Comparison of ENCODE assay signal across 8 cellular contexts in the genomic region with DNA sequence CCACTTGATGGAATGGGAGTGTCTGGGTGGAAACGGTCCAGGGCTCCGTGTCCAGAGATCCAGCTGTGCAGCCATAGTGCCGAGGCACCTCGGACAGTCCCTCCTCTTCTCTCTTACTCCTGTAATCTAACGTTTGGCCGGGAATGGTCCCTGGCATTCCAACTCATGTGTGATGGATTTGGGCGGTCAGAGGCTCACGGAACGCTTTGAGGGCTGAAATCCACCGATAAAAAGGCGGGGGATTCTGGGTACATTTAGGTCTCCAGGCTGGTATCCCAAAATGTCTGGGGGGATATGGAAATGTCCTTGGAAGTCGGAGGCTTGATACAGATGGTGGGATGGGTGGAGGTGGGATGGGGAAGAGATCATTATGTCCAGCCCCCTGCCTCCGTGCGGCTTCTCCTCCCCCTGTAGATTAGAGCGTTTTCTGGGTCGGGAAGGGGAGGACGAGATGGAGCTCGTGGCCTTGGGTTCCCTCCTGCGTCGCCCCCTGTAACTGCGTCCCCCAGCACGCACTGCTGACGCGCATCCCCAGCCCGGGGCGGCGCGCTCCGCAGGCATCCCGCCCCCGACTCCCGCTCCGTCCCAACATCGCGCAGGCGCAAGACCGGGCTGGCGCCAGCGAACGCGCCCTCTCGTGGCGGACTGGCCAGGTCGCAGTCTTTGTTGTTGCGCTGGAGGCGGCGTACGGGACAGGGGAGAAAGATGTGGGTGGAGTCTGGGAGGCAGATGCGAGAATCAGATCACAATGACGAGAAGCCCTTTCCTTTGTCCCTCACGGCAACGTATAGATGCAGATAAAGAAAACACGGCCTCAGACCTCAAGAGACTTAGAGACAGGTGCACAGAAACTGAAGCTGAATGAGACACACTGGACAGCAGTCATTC. TPM values are rescaled to one million over a fixed set of nuclear protein-coding genes. Genes with fewer than 3 reads are reported as not detected.
A peak's percentile ranks its signal among the peaks of the same experiment; 100 is the strongest.
DNase-seq lines count a peak whose midpoint lies in the region; ATAC-seq and TF ChIP-seq lines count a peak whose summit lies in the region.

No MANE protein-coding gene starts in this region.

- peak overlapping the region; percentile 87 for H3K4me3 Mint-ChIP-seq in activated T-helper 17 cell treated with anti-CD3 and anti-CD28 coated beads, Interleukin-2, amount 50 U/mL, for 72 hours
- H3K4me3 Mint-ChIP-seq in nephron progenitor cell, result peak overlapping the region; percentile 86

- no peaks in the 10 kb centered on the region for H3K27me3 Mint-ChIP-seq in activated T-helper 17 cell treated with anti-CD3 and anti-CD28 coated beads, Interleukin-2, amount 50 U/mL, for 72 hours
- peaks cover 8% of the 10 kb centered on the region for H3K27me3 Mint-ChIP-seq in nephron progenitor cell (ENCODE audit: low read depth, poor library complexity)

- peaks cover 26% of the 10 kb centered on the region for H3K4me1 Mint-ChIP-seq in activated T-helper 17 cell treated with anti-CD3 and anti-CD28 coated beads, Interleukin-2, amount 50 U/mL, for 72 hours
- peaks cover 38% of the 10 kb centered on the region for H3K4me1 Mint-ChIP-seq in nephron progenitor cell

- H3K36me3 Mint-ChIP-seq in activated T-helper 17 cell treated with anti-CD3 and anti-CD28 coated beads, Interleukin-2, amount 50 U/mL, for 72 hours (ENCODE audit: low read depth), result no peaks in the 10 kb centered on the region
- no peaks in the 10 kb centered on the region for H3K36me3 Mint-ChIP-seq in nephron progenitor cell (ENCODE audit: low read depth)

- DNase-seq in Daoy (ENCODE audit: low read depth), result peak; percentile 93
- DNase-seq in GM23248, result peak; percentile 96
- peak; percentile 92 for DNase-seq in LoVo (ENCODE audit: low spot score)
- DNase-seq in RPMI8226, result peak; percentile 93
- DNase-seq in fibroblast of the aortic adventitia (ENCODE audit: low read depth), result peak; percentile 88
- peak; percentile 98 for DNase-seq in nephron progenitor cell
- peak; percentile 98 for DNase-seq in stimulated activated naive CD8-positive, alpha-beta T cell treated with anti-CD3 and anti-CD28 coated beads, Interleukin-15, Interleukin-2, amounts not matched to agents 100 U/mL and 50 U/mL, for 24 hours

- 1% methylated on average over 50 to 52 of the region's 53 CpGs for WGBS in GM23248 (ENCODE audit: low coverage in 1 of 2, low lambda C conversion rate in 2 of 2, missing lambda C conversion rate in 2 of 2), 2 experiments

- no peaks in the 10 kb centered on the region for H3K36me3 ChIP-seq in GM23248 (ENCODE audit: low read depth)

- no peaks in the 10 kb centered on the region for H4K20me1 ChIP-seq in GM23248 (ENCODE audit: insufficient read depth)

- peak; percentile 96 for ATAC-seq in activated T-helper 17 cell treated with anti-CD3 and anti-CD28 coated beads, Interleukin-2, amount 50 U/mL, for 72 hours (replicated peaks)
- ATAC-seq in stimulated activated naive CD8-positive, alpha-beta T cell treated with anti-CD3 and anti-CD28 coated beads, Interleukin-15, Interleukin-2, amounts not matched to agents 100 U/mL and 50 U/mL, for 24 hours, result peak; percentile 94

- H2AFZ ChIP-seq in GM23248, result peak overlapping the region; percentile 98

- 0 out of 2 replicates have a peak, but pooled peaks cover 3% of the 10 kb centered on the region for H3K4me1 ChIP-seq in GM23248 (ENCODE audit: insufficient read depth)

- H3K9ac ChIP-seq in GM23248, result peak overlapping the region; percentile 78

- H3K27me3 ChIP-seq in GM23248 (replicated peaks; ENCODE audit: insufficient read depth), result no peaks in the 10 kb centered on the region

- H3K79me2 ChIP-seq in GM23248 (ENCODE audit: insufficient read depth), result no peaks in the 10 kb centered on the region

- H3F3A ChIP-seq in GM23248 (ENCODE audit: insufficient read depth), result no peaks in the 10 kb centered on the region; the same call in 1 of the 2 replicates

- peak overlapping the region; percentile 13; the same call in 1 of the 2 replicates for H3K27ac ChIP-seq in GM23248

- H3K9me3 Mint-ChIP-seq in activated T-helper 17 cell treated with anti-CD3 and anti-CD28 coated beads, Interleukin-2, amount 50 U/mL, for 72 hours, result no peaks in the 10 kb centered on the region
- H3K9me3 Mint-ChIP-seq in nephron progenitor cell, result no peaks in the 10 kb centered on the region

- H3K4me3 ChIP-seq in GM23248 (peak overlapping the region; percentile 87), fibroblast of the aortic adventitia (ENCODE audit: low read depth, low read length) (peak overlapping the region; percentile 73)

- H3K9me3 ChIP-seq in GM23248 (ENCODE audit: low read depth), result no peaks in the 10 kb centered on the region

- peak overlapping the region; percentile 91 for H3K4me2 ChIP-seq in GM23248 (ENCODE audit: unreplicated experiment)

- TF ChIP-seq CTCF in fibroblast of the aortic adventitia (IDR thresholded peaks at IDR 0.05; ENCODE audit: insufficient read depth, low read length) (peak; percentile 90), nephron progenitor cell (IDR thresholded peaks at IDR 0.05) (peak; percentile 86)

- H3K27ac Mint-ChIP-seq in activated T-helper 17 cell treated with anti-CD3 and anti-CD28 coated beads, Interleukin-2, amount 50 U/mL, for 72 hours, result peak overlapping the region; percentile 92
- peak overlapping the region; percentile 92 for H3K27ac Mint-ChIP-seq in nephron progenitor cell

- H3K9me2 ChIP-seq in GM23248 (ENCODE audit: insufficient read depth), result no peaks in the 10 kb centered on the region

- in situ Hi-C loops in GM23248 (cut with MboI), result no loop called here

RNA-seq across cellular contexts. Expression of a gene that starts 4.5 kb away (rescaled TPM):
- 0.51 and 1.3 TPM in 2 replicates for total RNA-seq in Daoy (2014; rRNA removed; shearing (Covaris generic))
- total RNA-seq in GM23248 (2014; rRNA removed; shearing (Covaris generic)), result 1.6 TPM in 1 of 2 replicates, not detected in the other
- polyA plus RNA-seq in GM23248 (2016; fragmentation: Nextera tagmentation; extraction: Ambion mirVana), result 1.4 and 1.8 TPM in 2 replicates
- total RNA-seq in activated T-helper 17 cell treated with anti-CD3 and anti-CD28 coated beads, Interleukin-2, amount 50 U/mL, for 72 hours, result not detected
- 0.65 and 0.90 TPM in 2 replicates for total RNA-seq in fibroblast of the aortic adventitia (ENCODE audit: low replicate concordance)

RNA-seq across cellular contexts. Expression of a gene that starts 10.8 kb away (rescaled TPM):
- 28.8 and 36.3 TPM in 2 replicates for total RNA-seq in Daoy (2014; rRNA removed; shearing (Covaris generic))
- total RNA-seq in GM23248 (2014; rRNA removed; shearing (Covaris generic)), result 62.0 and 69.4 TPM in 2 replicates
- polyA plus RNA-seq in GM23248 (2016; fragmentation: Nextera tagmentation; extraction: Ambion mirVana), result 2.3 and 3.2 TPM in 2 replicates
- total RNA-seq in activated T-helper 17 cell treated with anti-CD3 and anti-CD28 coated beads, Interleukin-2, amount 50 U/mL, for 72 hours, result 10 to 100 TPM; 73.6 to 89.2 TPM
- 59.3 and 85.4 TPM in 2 replicates for total RNA-seq in fibroblast of the aortic adventitia (ENCODE audit: low replicate concordance)

RNA-seq across cellular contexts. Expression of a gene that starts 31.3 kb away (rescaled TPM):
- total RNA-seq in Daoy (2014; rRNA removed; shearing (Covaris generic)), result 1.7 and 2.6 TPM in 2 replicates
- total RNA-seq in GM23248 (2014; rRNA removed; shearing (Covaris generic)), result 3.0 and 4.4 TPM in 2 replicates
- 1.3 TPM in 2 replicates for polyA plus RNA-seq in GM23248 (2016; fragmentation: Nextera tagmentation; extraction: Ambion mirVana)
- 1 to 10 TPM in 1 of 2 donors, under 1 TPM in 1; 0.84 to 6.9 TPM for total RNA-seq in activated T-helper 17 cell treated with anti-CD3 and anti-CD28 coated beads, Interleukin-2, amount 50 U/mL, for 72 hours
- total RNA-seq in fibroblast of the aortic adventitia (ENCODE audit: low replicate concordance), result 1.6 and 5.1 TPM in 2 replicates

RNA-seq across cellular contexts. Expression of a gene that starts 40.2 kb away (rescaled TPM):
- 288 and 336 TPM in 2 replicates for total RNA-seq in Daoy (2014; rRNA removed; shearing (Covaris generic))
- 6,472 and 7,860 TPM in 2 replicates for total RNA-seq in GM23248 (2014; rRNA removed; shearing (Covaris generic))
- polyA plus RNA-seq in GM23248 (2016; fragmentation: Nextera tagmentation; extraction: Ambion mirVana), result 15,283 and 15,653 TPM in 2 replicates
- total RNA-seq in activated T-helper 17 cell treated with anti-CD3 and anti-CD28 coated beads, Interleukin-2, amount 50 U/mL, for 72 hours, result 1 to 10 TPM in 1 of 2 donors, under 1 TPM in 1; 0.37 to 1.9 TPM
- total RNA-seq in fibroblast of the aortic adventitia (ENCODE audit: low replicate concordance), result 2,633 and 16,513 TPM in 2 replicates

Comparison
In these comparisons a context has a peak if more than half of its experiments do, and no peak if none do; other contexts are left out.
1. Peak in every context shown above with its lines: DNase-seq, ATAC-seq, H3K4me3 ChIP-seq and H3K27ac ChIP-seq.